Comparison of ENCODE assay signal across 23 cellular contexts in genomic region chr14:98122527-98122926, GRCh38.
DNase-seq lines count a peak whose midpoint lies in the region; ATAC-seq and TF ChIP-seq lines count a peak whose summit lies in the region.
"Had no signal": no experiment of that assay in that cellular context is flagged by ENCODE, and none has a peak within 500 bp of the region (broad histone marks: within the 10 kb centered on the region; RNA-seq: fewer than 3 reads in every experiment).

No MANE protein-coding gene starts in this region.

- H3K9me3 ChIP-seq in CD8-positive, alpha-beta T cell (ENCODE audit: low read length): peaks cover 4% of the 10 kb centered on the region
- H3K9me3 ChIP-seq in stomach (peaks cover 0 to 27% (median 14%) of the 10 kb centered on the region in 4 donors), smooth muscle cell (replicated peaks; ENCODE audit: low read depth) (no peaks in the 10 kb centered on the region)
- H3K9me3 ChIP-seq: MG63 had no signal

- intact Hi-C loops in CD8-positive, alpha-beta T cell (cut with DNase I, micrococcal nuclease): no loop called here
- intact Hi-C loops in activated CD8-positive, alpha-beta T cell treated with anti-CD3 and anti-CD28 coated beads for 36 hours (cut with micrococcal nuclease): no loop called here
- intact Hi-C loops in natural killer cell (cut with micrococcal nuclease) (no loop called here), stomach (cut with DNase I; ENCODE audit: low total_unique reads) (no loop called here)

- no peak overlapping the region for H2AFZ ChIP-seq in smooth muscle cell (ENCODE audit: low read depth)

- WGBS in stomach, 5 donors: 66 to 87% (median 75%) methylated on average over 4 of the region's 4 CpGs
- WGBS in smooth muscle cell (ENCODE audit: low lambda C conversion rate): 89% methylated on average over 4 of the region's 4 CpGs

- H3K27ac Mint-ChIP-seq in CD8-positive, alpha-beta T cell: peak overlapping the region; percentile 2
- peak overlapping the region; percentile 11 for H3K27ac Mint-ChIP-seq in activated CD8-positive, alpha-beta T cell treated with anti-CD3 and anti-CD28 coated beads for 36 hours
- peak overlapping the region; percentile 20 to 58 for H3K27ac Mint-ChIP-seq in natural killer cell
- H3K27ac Mint-ChIP-seq: H9, HFFc6 had no signal

- no peak for TF ChIP-seq POLR2A in stomach (IDR thresholded peaks at IDR 0.05)

- no peak for TF ChIP-seq CTCF in CD8-positive, alpha-beta T cell (IDR thresholded peaks at IDR 0.05)
- no peak for TF ChIP-seq CTCF in activated CD8-positive, alpha-beta T cell treated with anti-CD3 and anti-CD28 coated beads for 36 hours (IDR thresholded peaks at IDR 0.05)
- TF ChIP-seq CTCF in natural killer cell (IDR thresholded peaks at IDR 0.05) (no peak), stomach (IDR thresholded peaks at IDR 0.05) (no peak), smooth muscle cell (IDR thresholded peaks at IDR 0.05; ENCODE audit: borderline replicate concordance, insufficient read depth, poor library complexity, severe bottlenecking) (no peak)

- no peak overlapping the region for H3K4me3 Mint-ChIP-seq in CD8-positive, alpha-beta T cell
- H3K4me3 Mint-ChIP-seq in activated CD8-positive, alpha-beta T cell treated with anti-CD3 and anti-CD28 coated beads for 36 hours: no peak overlapping the region
- H3K4me3 Mint-ChIP-seq in natural killer cell: peak overlapping the region; percentile 73
- H3K4me3 Mint-ChIP-seq: H9, HFFc6 had no signal

- no peaks in the 10 kb centered on the region for H3K36me3 Mint-ChIP-seq in CD8-positive, alpha-beta T cell
- peaks cover 9% of the 10 kb centered on the region for H3K36me3 Mint-ChIP-seq in activated CD8-positive, alpha-beta T cell treated with anti-CD3 and anti-CD28 coated beads for 36 hours (ENCODE audit: low read depth)
- H3K36me3 Mint-ChIP-seq in natural killer cell: peaks cover 5% of the 10 kb centered on the region

- H3K4me1 ChIP-seq in CD8-positive, alpha-beta T cell (ENCODE audit: insufficient read depth, low read length): no peaks in the 10 kb centered on the region
- no peaks in the 10 kb centered on the region for H3K4me1 ChIP-seq in stomach
- H3K4me1 ChIP-seq in smooth muscle cell (ENCODE audit: low read depth): no peaks in the 10 kb centered on the region

- H3K4me1 Mint-ChIP-seq in CD8-positive, alpha-beta T cell (ENCODE audit: low read depth): peaks cover 6% of the 10 kb centered on the region
- peaks cover 24% of the 10 kb centered on the region for H3K4me1 Mint-ChIP-seq in activated CD8-positive, alpha-beta T cell treated with anti-CD3 and anti-CD28 coated beads for 36 hours (ENCODE audit: low read depth)
- peaks cover 26 to 39% of the 10 kb centered on the region in 2 donors for H3K4me1 Mint-ChIP-seq in natural killer cell

- no peak overlapping the region for H3K27ac ChIP-seq in CD8-positive, alpha-beta T cell (ENCODE audit: low read depth, low read length)
- H3K27ac ChIP-seq in stomach: no peak overlapping the region
- H3K27ac ChIP-seq in smooth muscle cell (ENCODE audit: low read depth): no peak overlapping the region
- H3K27ac ChIP-seq: 22Rv1, C4-2B, HL-60 had no signal

- H3K79me2 ChIP-seq in smooth muscle cell (ENCODE audit: low read depth): no peaks in the 10 kb centered on the region

- no peak for DNase-seq in activated CD4-positive, CD25-positive, alpha-beta regulatory T cell treated with anti-CD3 and anti-CD28 coated beads, Interleukin-2, amount 50 U/mL, for 72 hours
- no peak for DNase-seq in CD8-positive, alpha-beta T cell
- peak; percentile 31 for DNase-seq in activated CD8-positive, alpha-beta T cell treated with anti-CD3 and anti-CD28 coated beads for 36 hours
- DNase-seq in natural killer cell (no peak), stomach (no peak), NCI-H2227 (lab: John Stamatoyannopoulos, UW; ENCODE audit: unreplicated experiment) (no peak), smooth muscle cell (lab: John Stamatoyannopoulos, UW; ENCODE audit: unreplicated experiment) (no peak)
- DNase-seq: AML-193, COR-L47, DMS79, H9, HFFc6, MG63, NCI-H1417, NCI-H187 had no signal

- no peak overlapping the region for H3K9ac ChIP-seq in smooth muscle cell (ENCODE audit: low read depth)

- no peak for TF ChIP-seq EP300 in stomach (IDR thresholded peaks at IDR 0.05)

- H3K4me3 ChIP-seq in CD8-positive, alpha-beta T cell (ENCODE audit: low read depth, low read length): no peak overlapping the region
- H3K4me3 ChIP-seq in stomach (no peak overlapping the region), smooth muscle cell (no peak overlapping the region)
- H3K4me3 ChIP-seq: K562, MG63 had no signal

- H4K20me1 ChIP-seq in smooth muscle cell (ENCODE audit: low read depth): no peaks in the 10 kb centered on the region

- no peaks in the 10 kb centered on the region for H3F3A ChIP-seq in smooth muscle cell (ENCODE audit: low read depth)

- no peak overlapping the region for H3K4me2 ChIP-seq in smooth muscle cell

- H3K27me3 Mint-ChIP-seq in CD8-positive, alpha-beta T cell (ENCODE audit: low read depth): no peaks in the 10 kb centered on the region
- no peaks in the 10 kb centered on the region for H3K27me3 Mint-ChIP-seq in activated CD8-positive, alpha-beta T cell treated with anti-CD3 and anti-CD28 coated beads for 36 hours
- H3K27me3 Mint-ChIP-seq in natural killer cell (ENCODE audit: low read depth in 2 of 2): peaks cover 4 to 10% of the 10 kb centered on the region in 2 donors

- POLR2A ChIA-PET in CD8-positive, alpha-beta T cell (lab: Charles Lee): no interaction called here
- POLR2A ChIA-PET in activated CD8-positive, alpha-beta T cell treated with anti-CD3 and anti-CD28 coated beads for 36 hours (lab: Charles Lee): no interaction called here

- CTCF ChIA-PET in CD8-positive, alpha-beta T cell (lab: Charles Lee): no interaction called here
- CTCF ChIA-PET in activated CD8-positive, alpha-beta T cell treated with anti-CD3 and anti-CD28 coated beads for 36 hours (lab: Charles Lee): interaction anchor here (0.8 kb wide), 1 partner anchor 15 kb away, joined by 3 read pairs; no protein-coding TSS in a partner anchor

- no peaks in the 10 kb centered on the region for H3K36me3 ChIP-seq in CD8-positive, alpha-beta T cell (ENCODE audit: insufficient read depth, low read length)
- no peaks in the 10 kb centered on the region for H3K36me3 ChIP-seq in stomach
- no peaks in the 10 kb centered on the region for H3K36me3 ChIP-seq in smooth muscle cell (ENCODE audit: low read depth)
- H3K36me3 ChIP-seq: MG63 had no signal

- peak; percentile 25 to 26 for ATAC-seq in activated CD4-positive, CD25-positive, alpha-beta regulatory T cell treated with anti-CD3 and anti-CD28 coated beads, Interleukin-2, amount 50 U/mL, for 24 hours
- no peak for ATAC-seq in CD8-positive, alpha-beta T cell
- peak; percentile 53 for ATAC-seq in activated CD8-positive, alpha-beta T cell treated with anti-CD3 and anti-CD28 coated beads for 36 hours
- peak in 2 of 3 donors; percentile 50 to 60 for ATAC-seq in natural killer cell
- ATAC-seq: HepG2, K562, Panc1, SK-N-SH treated with all-trans-retinoic acid at 6 μM for 48 hours had no signal

- no peaks in the 10 kb centered on the region for H3K27me3 ChIP-seq in CD8-positive, alpha-beta T cell (ENCODE audit: insufficient read depth, low read length)
- H3K27me3 ChIP-seq in stomach: no peaks in the 10 kb centered on the region
- no peaks in the 10 kb centered on the region for H3K27me3 ChIP-seq in smooth muscle cell (ENCODE audit: low read depth)
- H3K27me3 ChIP-seq: MG63 had no signal

- H3K9me3 Mint-ChIP-seq in CD8-positive, alpha-beta T cell: peaks cover 12% of the 10 kb centered on the region
- peaks cover 11% of the 10 kb centered on the region for H3K9me3 Mint-ChIP-seq in activated CD8-positive, alpha-beta T cell treated with anti-CD3 and anti-CD28 coated beads for 36 hours
- no peaks in the 10 kb centered on the region for H3K9me3 Mint-ChIP-seq in natural killer cell
